In genomic region chr11:15945726-15946125, GRCh38 we compare ENCODE assay signal across 18 cellular contexts.
DNase-seq lines count a peak whose midpoint lies in the region; ATAC-seq and TF ChIP-seq lines count a peak whose summit lies in the region.
"Had no signal": no experiment of that assay in that cellular context is flagged by ENCODE, and none has a peak within 500 bp of the region (broad histone marks: within the 10 kb centered on the region; RNA-seq: fewer than 3 reads in every experiment).

No MANE protein-coding gene starts in this region.

- peaks cover 0 to 4% (median 0%) of the 10 kb centered on the region in 3 experiments for H3K27me3 ChIP-seq in neuronal stem cell (ENCODE audit: control insufficient read depth in 3 of 3, insufficient read depth in 3 of 3, low read depth in 1 of 3, low read length in 3 of 3)
- H3K27me3 ChIP-seq: BLaER1 treated with 17β-estradiol and CSF1 and Interleukin-3, amounts not matched to agents 10 nM and 100 nM had no signal

- H3K27ac ChIP-seq in coronary artery (no peak overlapping the region), neuronal stem cell (replicated peaks; ENCODE audit: low read length) (no peak overlapping the region)
- H3K27ac ChIP-seq: BLaER1 treated with 17β-estradiol and CSF1 and Interleukin-3, amounts not matched to agents 10 nM and 100 nM; C4-2B had no signal

- no peak overlapping the region for H3K4me2 ChIP-seq in neuronal stem cell (ENCODE audit: insufficient read depth, low read length, poor library complexity, severe bottlenecking)
- H3K4me2 ChIP-seq: BLaER1 treated with 17β-estradiol and CSF1 and Interleukin-3, amounts not matched to agents 10 nM and 100 nM had no signal

- no peak overlapping the region for H3K23ac ChIP-seq in neuronal stem cell (ENCODE audit: low read depth, low read length, poor library complexity)

- TF ChIP-seq CTCF in coronary artery (IDR thresholded peaks at IDR 0.05): no peak

- no peak overlapping the region for H2BK120ac ChIP-seq in neuronal stem cell (ENCODE audit: low read depth, low read length)

- H3K9ac ChIP-seq in neuronal stem cell (ENCODE audit: low read depth, low read length, poor library complexity): no peak overlapping the region
- H3K9ac ChIP-seq: BLaER1 treated with 17β-estradiol and CSF1 and Interleukin-3, amounts not matched to agents 10 nM and 100 nM had no signal

- no CpG with 5 or more reads among the region's 1 CpG for WGBS in neuronal stem cell (ENCODE audit: extremely low coverage in 2 of 2, insufficient read length in 2 of 2, insufficient replicate concordance in 1 of 2), 2 donors

- H3K4me3 ChIP-seq in coronary artery (no peak overlapping the region), neuronal stem cell (ENCODE audit: low read length in 2 of 2) (no peak overlapping the region)
- H3K4me3 ChIP-seq: BLaER1 treated with 17β-estradiol and CSF1 and Interleukin-3, amounts not matched to agents 10 nM and 100 nM had no signal

- H3K4me1 ChIP-seq in neuronal stem cell (ENCODE audit: control insufficient read depth in 2 of 2, insufficient read depth in 1 of 2, low read depth in 1 of 2, low read length in 2 of 2): peaks cover 0 to 1% of the 10 kb centered on the region in 2 donors
- H3K4me1 ChIP-seq: BLaER1 treated with 17β-estradiol and CSF1 and Interleukin-3, amounts not matched to agents 10 nM and 100 nM; Caco-2 had no signal

- no peak overlapping the region for H4K91ac ChIP-seq in neuronal stem cell (ENCODE audit: low read depth, low read length, poor library complexity)

- DNase-seq in coronary artery (ENCODE audit: low spot score): peak; percentile 2
- peak; percentile 12 for DNase-seq in islet precursor cell
- DNase-seq in mesenteric fat pad (ENCODE audit: low spot score): peak; percentile 47
- DNase-seq in neuronal stem cell (ENCODE audit: low spot score): no peak
- no peak for DNase-seq in middle frontal gyrus (ENCODE audit: extremely low spot score, low spot score)
- DNase-seq in RPMI8226: no peak
- DNase-seq in NCI-H446 treated with DMSO at 0.1 percent for 48 hours (lab: John Stamatoyannopoulos, UW): no peak
- DNase-seq: 8988T; ACHN; Caco-2; Calu3; CD4-positive, alpha-beta T cell; CD8-positive, alpha-beta T cell; DMS79 treated with DMSO at 0.1 percent for 48 hours; GF-D8 had no signal

- no peaks in the 10 kb centered on the region for H3K79me1 ChIP-seq in neuronal stem cell (ENCODE audit: low read depth, low read length)

- no peaks in the 10 kb centered on the region for H3K36me3 ChIP-seq in neuronal stem cell (replicated peaks in 1 of 2; ENCODE audit: control insufficient read depth in 2 of 2, insufficient read depth in 2 of 2, low read length in 2 of 2)
- H3K36me3 ChIP-seq: BLaER1 treated with 17β-estradiol and CSF1 and Interleukin-3, amounts not matched to agents 10 nM and 100 nM had no signal

- H2BK15ac ChIP-seq in neuronal stem cell (ENCODE audit: low read length): no peak overlapping the region

- peak overlapping the region; percentile 23 for H2BK12ac ChIP-seq in neuronal stem cell (ENCODE audit: low read length)

- peak overlapping the region; percentile 58 for H3K14ac ChIP-seq in neuronal stem cell (ENCODE audit: low read length)

- peaks cover 4 to 6% of the 10 kb centered on the region in 2 donors for H3K9me3 ChIP-seq in neuronal stem cell (replicated peaks in 1 of 2; ENCODE audit: control insufficient read depth in 2 of 2, insufficient read depth in 1 of 2, low read depth in 1 of 2, low read length in 2 of 2)

- H3K4ac ChIP-seq in neuronal stem cell (ENCODE audit: low read length): no peak overlapping the region

- H3K18ac ChIP-seq in neuronal stem cell (ENCODE audit: low read length): peak overlapping the region; percentile 61

- H2AK5ac ChIP-seq in neuronal stem cell (ENCODE audit: low read depth, low read length): no peak overlapping the region

- H2BK5ac ChIP-seq in neuronal stem cell (ENCODE audit: low read length): no peak overlapping the region

- ATAC-seq in SK-N-SH treated with all-trans-retinoic acid at 6 μM for 48 hours: no peak
- ATAC-seq: CD8-positive, alpha-beta T cell had no signal

- H4K8ac ChIP-seq in neuronal stem cell (ENCODE audit: low read depth, low read length): no peak overlapping the region

- no peak overlapping the region for H2AFZ ChIP-seq in neuronal stem cell (ENCODE audit: low read length)

TF ChIP-seq in SK-N-SH treated with all-trans-retinoic acid at 6 μM for 48 hours, 23 proteins besides CTCF, POLR2A, EP300 and RAD21:
- TF ChIP-seq ZNF8 (CRISPR knock-in tag; IDR thresholded peaks at IDR 0.05): no peak
- no peak for TF ChIP-seq ISL1 (CRISPR knock-in tag; IDR thresholded peaks at IDR 0.05)
- TF ChIP-seq PPARA (CRISPR knock-in tag; IDR thresholded peaks at IDR 0.05; ENCODE audit: borderline replicate concordance): no peak
- TF ChIP-seq, protein P1, sequence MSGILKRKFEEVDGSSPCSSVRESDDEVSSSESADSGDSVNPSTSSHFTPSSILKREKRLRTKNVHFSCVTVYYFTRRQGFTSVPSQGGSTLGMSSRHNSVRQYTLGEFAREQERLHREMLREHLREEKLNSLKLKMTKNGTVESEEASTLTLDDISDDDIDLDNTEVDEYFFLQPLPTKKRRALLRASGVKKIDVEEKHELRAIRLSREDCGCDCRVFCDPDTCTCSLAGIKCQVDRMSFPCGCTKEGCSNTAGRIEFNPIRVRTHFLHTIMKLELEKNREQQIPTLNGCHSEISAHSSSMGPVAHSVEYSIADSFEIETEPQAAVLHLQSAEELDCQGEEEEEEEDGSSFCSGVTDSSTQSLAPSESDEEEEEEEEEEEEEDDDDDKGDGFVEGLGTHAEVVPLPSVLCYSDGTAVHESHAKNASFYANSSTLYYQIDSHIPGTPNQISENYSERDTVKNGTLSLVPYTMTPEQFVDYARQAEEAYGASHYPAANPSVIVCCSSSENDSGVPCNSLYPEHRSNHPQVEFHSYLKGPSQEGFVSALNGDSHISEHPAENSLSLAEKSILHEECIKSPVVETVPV (CRISPR knock-in tag; IDR thresholded peaks at IDR 0.05): no peak
- TF ChIP-seq TOX (CRISPR knock-in tag; IDR thresholded peaks at IDR 0.05; ENCODE audit: borderline replicate concordance): no peak
- TF ChIP-seq ZNF70 (CRISPR knock-in tag; IDR thresholded peaks at IDR 0.05): no peak
TF ChIP-seq in SK-N-SH treated with all-trans-retinoic acid at 6 μM for 48 hours: peak in this region for 0.

Comparison
In these comparisons a context has a peak if more than half of its experiments do, and no peak if none do; other contexts are left out.
1. DNase-seq: peak in coronary artery (single experiment), islet precursor cell (single experiment) and mesenteric fat pad (single experiment); none in neuronal stem cell (single experiment), middle frontal gyrus (single experiment), RPMI8226 (single experiment) and NCI-H446 treated with DMSO at 0.1 percent for 48 hours (single experiment).